Comparison of ENCODE assay signal across 8 cellular contexts in the genomic region with DNA sequence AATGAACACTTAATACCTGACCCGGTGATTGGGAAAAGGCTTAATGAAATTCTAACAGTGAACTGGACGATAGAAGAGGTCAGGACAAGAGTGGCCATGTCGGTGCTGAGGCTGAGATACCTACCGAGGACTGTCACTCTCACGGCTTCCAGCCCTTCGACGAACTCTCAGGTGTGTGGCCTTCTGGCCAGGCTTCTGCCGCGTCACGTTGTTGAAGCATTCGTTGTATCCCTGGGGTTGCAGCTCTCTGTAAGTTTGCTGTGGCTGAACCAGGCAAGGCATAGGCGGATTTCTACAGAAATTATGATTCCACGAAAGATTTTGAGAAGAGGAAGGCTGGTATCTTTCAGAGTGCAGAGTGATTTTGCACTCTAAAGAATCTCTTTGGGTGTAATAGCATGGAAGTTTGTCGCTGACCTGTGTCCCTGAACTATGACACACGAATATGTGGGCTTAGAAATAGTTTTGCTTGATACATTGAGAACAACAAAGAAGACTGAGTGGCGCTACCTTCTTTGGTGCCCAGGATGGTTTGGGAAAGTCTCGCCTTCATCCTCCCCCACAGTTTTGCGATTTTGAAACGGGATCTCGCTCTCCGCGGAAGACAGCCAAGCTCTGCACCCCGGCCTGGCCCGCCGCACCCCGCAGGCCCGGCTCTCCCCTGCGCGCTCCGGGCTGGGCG. TPM values are rescaled to one million over a fixed set of nuclear protein-coding genes. Genes with fewer than 3 reads are reported as not detected.
DNase-seq lines count a peak whose midpoint lies in the region; ATAC-seq and TF ChIP-seq lines count a peak whose summit lies in the region.

No MANE protein-coding gene starts in this region.

- intact Hi-C loops in Panc1 (cut with micrococcal nuclease; ENCODE audit: unreplicated experiment): no loop called here

- 0 out of 2 replicates have a peak, but pooled peaks have one; percentile 12 for ATAC-seq in Panc1
- ATAC-seq in HG03175 (IDR thresholded peaks at IDR 0.05; ENCODE audit: unreplicated experiment): no peak

- H3K4me1 Mint-ChIP-seq in progenitor cell of endocrine pancreas (ENCODE audit: low read depth): peaks cover 10% of the 10 kb centered on the region

- no peak overlapping the region for H3K27ac ChIP-seq in Panc1 (ENCODE audit: low read length)

- peak; percentile 32 for DNase-seq in G401 (ENCODE audit: low spot score)
- no peak for DNase-seq in Panc1 (ENCODE audit: low read depth, low spot score)
- DNase-seq in epithelial cell of proximal tubule (ENCODE audit: low read depth): no peak
- DNase-seq in progenitor cell of endocrine pancreas (ENCODE audit: low spot score, unreplicated experiment): no peak
- DNase-seq in D341Med (ENCODE audit: low spot score): no peak
- DNase-seq in NCI-H774 (lab: John Stamatoyannopoulos, UW): no peak
- DNase-seq in NCI-H1436 treated with DMSO at 0.1 percent for 48 hours (lab: John Stamatoyannopoulos, UW): no peak

- no peaks in the 10 kb centered on the region for H3K9me3 Mint-ChIP-seq in progenitor cell of endocrine pancreas (ENCODE audit: low read depth)

- H3K27me3 Mint-ChIP-seq in progenitor cell of endocrine pancreas: peaks cover 16% of the 10 kb centered on the region

- in situ Hi-C loops in G401 (cut with HindIII; ENCODE audit: low sequenced_read_pairs) (no loop called here), Panc1 (cut with HindIII; ENCODE audit: low pct_unique_long_range_greater_than_20kb, low sequenced_read_pairs) (no loop called here)

- BruUV-seq in Panc1 (replicated peaks; lab: Mats Ljungman, UMichigan): no TSS peak

- H3K4me3 Mint-ChIP-seq in progenitor cell of endocrine pancreas (ENCODE audit: low read depth): peak overlapping the region; percentile 80

- TF ChIP-seq CTCF in Panc1 (IDR thresholded peaks at IDR 0.05): no peak
- TF ChIP-seq CTCF in epithelial cell of proximal tubule (conservative IDR thresholded peaks at IDR 0.05; ENCODE audit: low read depth, low read length): no peak
- no peak for TF ChIP-seq CTCF in progenitor cell of endocrine pancreas (IDR thresholded peaks at IDR 0.05; ENCODE audit: unreplicated experiment)

- POLR2A ChIA-PET in Panc1 (lab: Charles Lee): no interaction called here

- H3K27me3 ChIP-seq in Panc1 (ENCODE audit: control insufficient read depth, insufficient read depth, low read length): no peaks in the 10 kb centered on the region; the same call in 1 of the 2 replicates

- no peaks in the 10 kb centered on the region; the same call in 1 of the 2 replicates for H3K36me3 ChIP-seq in Panc1 (ENCODE audit: control insufficient read depth, insufficient read depth, low read length)

- H3K4me3 ChIP-seq in Panc1 (ENCODE audit: low read depth in 2 of 2, low read length in 2 of 2): peak overlapping the region in 1 of 2 experiments; percentile 43; a peak in 2 of 4 replicates
- H3K4me3 ChIP-seq in epithelial cell of proximal tubule (ENCODE audit: low read depth, low read length): peak overlapping the region; percentile 67

- CTCF ChIA-PET in Panc1 (lab: Charles Lee): no interaction called here

- peaks cover 6% of the 10 kb centered on the region for H3K36me3 Mint-ChIP-seq in progenitor cell of endocrine pancreas (ENCODE audit: insufficient read depth)

- no peaks in the 10 kb centered on the region for H3K4me1 ChIP-seq in Panc1 (ENCODE audit: control insufficient read depth, insufficient read depth, low read length)

- H3K27ac Mint-ChIP-seq in progenitor cell of endocrine pancreas: peak overlapping the region; percentile 94

- H3K9me3 ChIP-seq in Panc1 (ENCODE audit: control insufficient read depth, insufficient read depth, low read depth, low read length): no peaks in the 10 kb centered on the region

RNA-seq across cellular contexts. Expression of a gene that starts 0.4 kb away (rescaled TPM):
- total RNA-seq in G401 (2014; rRNA removed; shearing (Covaris generic)): 13.4 and 17.8 TPM in 2 replicates
- not detected for total RNA-seq in Panc1 (2021; ENCODE audit: unreplicated experiment)
- not detected for polyA plus RNA-seq in Panc1 (2012; ENCODE audit: insufficient read length)
- total RNA-seq in epithelial cell of proximal tubule: 9.1 and 13.9 TPM in 2 replicates
- 0.65 and 0.95 TPM in 2 replicates for total RNA-seq in progenitor cell of endocrine pancreas

RNA-seq across cellular contexts. Expression of a gene that starts 45.8 kb away (rescaled TPM):
- total RNA-seq in G401 (2014; rRNA removed; shearing (Covaris generic)): 0.55 and 0.88 TPM in 2 replicates
- total RNA-seq in Panc1 (2021; ENCODE audit: unreplicated experiment): not detected
- polyA plus RNA-seq in Panc1 (2012; ENCODE audit: insufficient read length): 1.4 TPM
- total RNA-seq in epithelial cell of proximal tubule: 0.14 TPM in 1 of 2 replicates, not detected in the other
- not detected in 2 replicates for total RNA-seq in progenitor cell of endocrine pancreas

RNA-seq across cellular contexts. Expression of a gene that starts 50.8 kb away (rescaled TPM):
- total RNA-seq in G401 (2014; rRNA removed; shearing (Covaris generic)): 2.9 and 8.0 TPM in 2 replicates
- total RNA-seq in Panc1 (2021; ENCODE audit: unreplicated experiment) (0.69 TPM), epithelial cell of proximal tubule (1.8 and 8.7 TPM in 2 replicates), progenitor cell of endocrine pancreas (7.7 and 8.2 TPM in 2 replicates)
- 0.13 TPM for polyA plus RNA-seq in Panc1 (2012; ENCODE audit: insufficient read length)
